In genomic region chr6:154266560-154267134, GRCh38 we compare ENCODE assay signal across 25 cellular contexts.
DNase-seq lines count a peak whose midpoint lies in the region; ATAC-seq and TF ChIP-seq lines count a peak whose summit lies in the region.
"Had no signal": no experiment of that assay in that cellular context is flagged by ENCODE, and none has a peak within 500 bp of the region (broad histone marks: within the 10 kb centered on the region; RNA-seq: fewer than 3 reads in every experiment).

No MANE protein-coding gene starts in this region.

- H3K9me3 ChIP-seq in DND-41 (ENCODE audit: insufficient read depth, low read length, severe bottlenecking), result no peaks in the 10 kb centered on the region
- H3K9me3 ChIP-seq: heart left ventricle, SK-N-SH, transverse colon had no signal

- POLR2A ChIA-PET in GM10248 (lab: Yijun Ruan, JAX), result no interaction called here

- peak overlapping the region; percentile 31; the same call in 1 of the 2 replicates for H3K27ac ChIP-seq in DND-41 (ENCODE audit: low read length)
- H3K27ac ChIP-seq: heart left ventricle, HL-60, transverse colon, WERI-Rb-1 had no signal

- peak overlapping the region; percentile 46 for H3K4me3 Mint-ChIP-seq in T-helper 2 cell treated with Interferon-gamma antibody and Interleukin-4, amounts not matched to agents 5 μg/mL and 100 μg/mL, for 36 hours
- H3K4me3 Mint-ChIP-seq in activated T-helper 17 cell treated with anti-CD3 and anti-CD28 coated beads, Interleukin-2, amount 50 U/mL, for 72 hours, result no peak overlapping the region
- H3K4me3 Mint-ChIP-seq: CD14-positive monocyte; natural killer cell treated with Interleukin-12 subunit alpha and Interleukin-12 subunit beta and Interleukin-15 and Interleukin-18, amount 100 ng/mL, for 72 hours had no signal

- peaks cover 4% of the 10 kb centered on the region for H3K4me1 Mint-ChIP-seq in T-helper 2 cell treated with Interferon-gamma antibody and Interleukin-4, amounts not matched to agents 5 μg/mL and 100 μg/mL, for 36 hours (ENCODE audit: low read depth)
- peaks cover 8% of the 10 kb centered on the region for H3K4me1 Mint-ChIP-seq in activated T-helper 17 cell treated with anti-CD3 and anti-CD28 coated beads, Interleukin-2, amount 50 U/mL, for 72 hours

- H3K27ac Mint-ChIP-seq in T-helper 2 cell treated with Interferon-gamma antibody and Interleukin-4, amounts not matched to agents 5 μg/mL and 100 μg/mL, for 36 hours, result no peak overlapping the region
- no peak overlapping the region for H3K27ac Mint-ChIP-seq in activated T-helper 17 cell treated with anti-CD3 and anti-CD28 coated beads, Interleukin-2, amount 50 U/mL, for 72 hours
- H3K27ac Mint-ChIP-seq: natural killer cell treated with Interleukin-12 subunit alpha and Interleukin-12 subunit beta and Interleukin-15 and Interleukin-18, amount 100 ng/mL, for 72 hours had no signal

- no peaks in the 10 kb centered on the region for H3K9me3 Mint-ChIP-seq in T-helper 2 cell treated with Interferon-gamma antibody and Interleukin-4, amounts not matched to agents 5 μg/mL and 100 μg/mL, for 36 hours
- no peaks in the 10 kb centered on the region for H3K9me3 Mint-ChIP-seq in activated T-helper 17 cell treated with anti-CD3 and anti-CD28 coated beads, Interleukin-2, amount 50 U/mL, for 72 hours
- H3K9me3 Mint-ChIP-seq: natural killer cell treated with Interleukin-12 subunit alpha and Interleukin-12 subunit beta and Interleukin-15 and Interleukin-18, amount 100 ng/mL, for 72 hours had no signal

- H4K20me1 ChIP-seq in DND-41 (ENCODE audit: insufficient read depth, low read length), result no peaks in the 10 kb centered on the region

- no peak for DNase-seq in T-helper 2 cell treated with Interferon-gamma antibody and Interleukin-4, amounts not matched to agents 5 μg/mL and 100 μg/mL, for 36 hours (ENCODE audit: low spot score)
- DNase-seq in T-helper 2 cell, result no peak
- no peak for DNase-seq in DND-41
- DNase-seq in foreskin fibroblast, result no peak
- DNase-seq in GM10248 (ENCODE audit: extremely low spot score), result no peak
- DNase-seq in globus pallidus (ENCODE audit: low spot score), result no peak
- DNase-seq: 8988T; activated CD4-positive, alpha-beta T cell treated with anti-CD3 and anti-CD28 coated beads, Interleukin-2, amount 50 U/mL, for 48 hours; activated gamma-delta T cell treated with Interleukin-2 at 50 U/mL for 16 hours; aorta; effector memory CD4-positive, alpha-beta T cell; heart left ventricle; midbrain; NCI-H1694; NCI-H2171; NCI-H510A treated with DMSO at 0.1 percent for 48 hours; SK-N-SH; transverse colon; WERI-Rb-1 had no signal

- H3K9ac ChIP-seq in DND-41 (ENCODE audit: low read depth, low read length), result no peak overlapping the region
- H3K9ac ChIP-seq: SK-N-SH had no signal

- H3K4me1 ChIP-seq in DND-41 (ENCODE audit: insufficient read depth, low read length), result peaks cover 35% of the 10 kb centered on the region
- H3K4me1 ChIP-seq: heart left ventricle, transverse colon had no signal

- TF ChIP-seq CTCF in DND-41 (IDR thresholded peaks at IDR 0.05; ENCODE audit: borderline replicate concordance, extremely low read depth, low read length, poor library complexity, severe bottlenecking) (no peak), foreskin fibroblast (IDR thresholded peaks at IDR 0.05; ENCODE audit: low read depth, low read length) (no peak), GM10248 (IDR thresholded peaks at IDR 0.05; ENCODE audit: control extremely low read depth, extremely low read depth, low read depth, missing control alignments) (no peak)

- peak; percentile 79 for ATAC-seq in DND-41 (ENCODE audit: insufficient read depth, low read depth)
- peak; percentile 32 for ATAC-seq in GM21619 (IDR thresholded peaks at IDR 0.05; ENCODE audit: unreplicated experiment)
- peak; percentile 90 for ATAC-seq in activated T-helper 17 cell treated with anti-CD3 and anti-CD28 coated beads, Interleukin-2, amount 50 U/mL, for 72 hours (replicated peaks)
- ATAC-seq: HCT116; heart left ventricle; natural killer cell treated with Interleukin-12 subunit alpha and Interleukin-12 subunit beta and Interleukin-15 and Interleukin-18, amount 100 ng/mL, for 72 hours had no signal

- H3K4me3 ChIP-seq in DND-41 (ENCODE audit: low read depth in 1 of 2, low read length in 2 of 2) (no peak overlapping the region), foreskin fibroblast (ENCODE audit: low read depth in 1 of 2, low read length in 2 of 2) (no peak overlapping the region)
- H3K4me3 ChIP-seq: heart left ventricle, transverse colon had no signal

- H3K36me3 Mint-ChIP-seq in T-helper 2 cell treated with Interferon-gamma antibody and Interleukin-4, amounts not matched to agents 5 μg/mL and 100 μg/mL, for 36 hours (ENCODE audit: low read depth), result no peaks in the 10 kb centered on the region
- H3K36me3 Mint-ChIP-seq in activated T-helper 17 cell treated with anti-CD3 and anti-CD28 coated beads, Interleukin-2, amount 50 U/mL, for 72 hours (ENCODE audit: low read depth), result no peaks in the 10 kb centered on the region
- H3K36me3 Mint-ChIP-seq: natural killer cell treated with Interleukin-12 subunit alpha and Interleukin-12 subunit beta and Interleukin-15 and Interleukin-18, amount 100 ng/mL, for 72 hours had no signal

- peak overlapping the region; percentile 30; the same call in 1 of the 2 replicates for H3K4me2 ChIP-seq in DND-41 (ENCODE audit: insufficient read depth, low read length)
- H3K4me2 ChIP-seq: SK-N-SH had no signal

- H3K79me2 ChIP-seq in DND-41 (ENCODE audit: insufficient read depth, low read length), result no peaks in the 10 kb centered on the region

- H3K36me3 ChIP-seq in DND-41 (ENCODE audit: insufficient read depth, low read length), result no peaks in the 10 kb centered on the region
- H3K36me3 ChIP-seq: heart left ventricle, transverse colon, WERI-Rb-1 had no signal

- no peaks in the 10 kb centered on the region for H3K27me3 ChIP-seq in DND-41 (ENCODE audit: insufficient read depth, low read length, poor library complexity)
- H3K27me3 ChIP-seq: heart left ventricle, transverse colon had no signal

- peaks cover 17% of the 10 kb centered on the region for H3K27me3 Mint-ChIP-seq in T-helper 2 cell treated with Interferon-gamma antibody and Interleukin-4, amounts not matched to agents 5 μg/mL and 100 μg/mL, for 36 hours (ENCODE audit: low read depth)
- no peaks in the 10 kb centered on the region for H3K27me3 Mint-ChIP-seq in activated T-helper 17 cell treated with anti-CD3 and anti-CD28 coated beads, Interleukin-2, amount 50 U/mL, for 72 hours
- H3K27me3 Mint-ChIP-seq: natural killer cell treated with Interleukin-12 subunit alpha and Interleukin-12 subunit beta and Interleukin-15 and Interleukin-18, amount 100 ng/mL, for 72 hours had no signal

- H2AFZ ChIP-seq in DND-41 (ENCODE audit: low read depth, low read length), result no peak overlapping the region

- CTCF ChIA-PET in GM10248 (lab: Yijun Ruan, JAX), result interaction anchor here (0.8 to 4.1 kb wide), 7 partner anchors 9 to 44 kb away, joined by 3 to 32 read pairs (median 4); no protein-coding TSS in a partner anchor

Comparison
In these comparisons a context has a peak if more than half of its experiments do, and no peak if none do; other contexts are left out.
1. ATAC-seq: peak in every context shown above with its lines; median percentile 90 in activated T-helper 17 cell treated with anti-CD3 and anti-CD28 coated beads, Interleukin-2, amount 50 U/mL, for 72 hours; 79 in DND-41; 32 in GM21619.